In the genomic region with DNA sequence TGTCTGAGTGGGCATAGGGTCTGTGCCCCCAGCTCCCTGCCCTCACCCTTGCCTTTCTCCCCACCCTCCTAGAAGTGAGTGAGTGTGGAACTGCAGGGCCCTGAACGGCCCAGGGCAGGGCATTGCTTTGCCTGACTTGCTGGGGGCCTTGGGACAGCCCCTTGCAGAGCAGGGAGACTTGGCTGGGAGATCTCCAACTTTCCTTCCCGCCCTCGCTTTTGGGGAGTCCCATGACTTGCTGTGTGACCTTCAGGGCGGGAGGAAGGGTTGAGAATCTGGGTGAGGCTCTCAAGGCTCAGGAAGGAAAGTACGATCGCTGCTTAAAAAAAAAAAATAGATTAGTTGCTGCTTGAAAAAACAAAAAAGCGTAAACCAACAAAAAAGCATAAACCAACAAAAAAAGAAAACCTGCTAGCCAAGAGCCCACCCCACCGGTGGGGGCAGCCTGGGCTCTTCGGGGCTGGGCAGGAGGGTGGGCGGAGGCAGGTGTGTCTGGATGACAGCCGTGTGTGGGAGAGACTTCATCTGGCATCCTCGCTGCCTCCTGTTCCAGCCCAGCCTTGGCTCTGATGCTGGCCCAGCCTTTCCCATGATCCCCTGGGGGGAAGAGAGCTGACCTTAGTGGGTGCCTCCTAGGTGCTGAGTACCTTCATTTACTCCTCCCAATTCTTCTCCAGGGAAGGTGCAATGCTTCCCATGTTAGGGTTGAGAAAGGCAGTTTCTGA, we compare ENCODE assay signal across 11 cellular contexts. TPM values are rescaled to one million over a fixed set of nuclear protein-coding genes. Genes with fewer than 3 reads are reported as not detected.
A peak's percentile ranks its signal among the peaks of the same experiment; 100 is the strongest.
DNase-seq lines count a peak whose midpoint lies in the region; ATAC-seq and TF ChIP-seq lines count a peak whose summit lies in the region.
"Had no signal": no experiment of that assay in that cellular context is flagged by ENCODE, and none has a peak within 500 bp of the region (broad histone marks: within the 10 kb centered on the region; RNA-seq: fewer than 3 reads in every experiment).

No MANE protein-coding gene starts in this region.

- no peak for TF ChIP-seq POLR2A in heart left ventricle (IDR thresholded peaks at IDR 0.05)

- H3K4me1 ChIP-seq in adipocyte (ENCODE audit: control insufficient read depth, insufficient read depth, low read length), result peaks cover 28% of the 10 kb centered on the region
- peaks cover 12 to 83% (median 57%) of the 10 kb centered on the region in 12 donors for H3K4me1 ChIP-seq in heart left ventricle

- peak in 3 of 4 donors; percentile 2 to 40 (median 17) for ATAC-seq in heart left ventricle
- peak; percentile 53 for ATAC-seq in sciatic nerve
- no peak for ATAC-seq in HG02678 (IDR thresholded peaks at IDR 0.05; ENCODE audit: unreplicated experiment)

- peak overlapping the region; percentile 4 to 95 (median 78) for H3K27ac ChIP-seq in heart left ventricle

- H3K4me3 ChIP-seq in adipocyte (ENCODE audit: low read length) (peak overlapping the region; percentile 23), heart left ventricle (peak overlapping the region in 6 of 12 donors; percentile 5 to 33 (median 14))
- H3K4me3 ChIP-seq: GM12878 had no signal

- intact Hi-C loops in heart left ventricle (cut with DNase I), result loop anchor here in 9 of 10 donors (2.0 to 10.0 kb wide), 10 partner anchors 163 to 436 kb away; a partner anchor contains a TSS
- intact Hi-C loops in sciatic nerve (cut with DNase I), result loop anchor here (10.0 kb wide), 1 partner anchor 156 kb away; no protein-coding TSS in a partner anchor

- DNase-seq in GM10266 (ENCODE audit: extremely low spot score), result peak; percentile 28
- DNase-seq in adipocyte (ENCODE audit: low read depth), result no peak
- no peak for DNase-seq in heart left ventricle
- no peak for DNase-seq in sciatic nerve (ENCODE audit: low spot score)
- no peak for DNase-seq in OCI-M1 (lab: John Stamatoyannopoulos, UW)
- DNase-seq in glomerular visceral epithelial cell (ENCODE audit: extremely low spot score), result no peak
- no peak for DNase-seq in islet precursor cell
- DNase-seq: activated B cell treated with CpG ODN at 0.5 μM for 24 hours, naive B cell had no signal

- H3K27me3 ChIP-seq in adipocyte (replicated peaks; ENCODE audit: control insufficient read depth, insufficient read depth, low read length) (no peaks in the 10 kb centered on the region), heart left ventricle (peaks cover 0 to 10% (median 0%) of the 10 kb centered on the region in 9 donors)

- H3K36me3 ChIP-seq in adipocyte (ENCODE audit: control insufficient read depth, insufficient read depth, low read length, severe bottlenecking), result peaks cover 2% of the 10 kb centered on the region
- peaks cover 0 to 8% (median 2%) of the 10 kb centered on the region in 9 donors for H3K36me3 ChIP-seq in heart left ventricle

- H3K9me3 ChIP-seq in adipocyte (ENCODE audit: control insufficient read depth, low read length) (no peaks in the 10 kb centered on the region), heart left ventricle (no peaks in the 10 kb centered on the region)

- TF ChIP-seq CTCF in GM10266 (IDR thresholded peaks at IDR 0.05; ENCODE audit: control insufficient read depth, insufficient read depth, low read depth, missing control alignments), result no peak
- no peak for TF ChIP-seq CTCF in heart left ventricle (IDR thresholded peaks at IDR 0.05)

- H3K9ac ChIP-seq in adipocyte (ENCODE audit: low read length), result peak overlapping the region; percentile 77

- WGBS in heart left ventricle, 4 donors, result 34 to 48% (median 40%) methylated on average over 12 of the region's 12 CpGs

RNA-seq across cellular contexts. Expression of a gene that starts 6.5 kb away (rescaled TPM):
- total RNA-seq in heart left ventricle, result 10 to 100 TPM; 19.3 to 61.4 (median 33.1) TPM
- polyA plus RNA-seq in heart left ventricle, result 10 to 100 TPM; 31.2 to 40.0 TPM
- 119 TPM for total RNA-seq in sciatic nerve

RNA-seq across cellular contexts. Expression of a gene that starts 14.1 kb away (rescaled TPM):
- not detected for total RNA-seq in heart left ventricle
- polyA plus RNA-seq in heart left ventricle, result not detected
- not detected for total RNA-seq in sciatic nerve
- total RNA-seq: activated B cell treated with CpG ODN at 0.5 μM for 24 hours had no signal
